Comparison of ENCODE assay signal across 8 cellular contexts in genomic region chr12:70367268-70368141, GRCh38. TPM values are rescaled to one million over a fixed set of nuclear protein-coding genes. Genes with fewer than 3 reads are reported as not detected.
A peak's percentile ranks its signal among the peaks of the same experiment; 100 is the strongest.
DNase-seq lines count a peak whose midpoint lies in the region; ATAC-seq, FAIRE-seq and TF ChIP-seq lines count a peak whose summit lies in the region.

No MANE protein-coding gene starts in this region.

- H3K4me3 ChIP-seq in ascending aorta (peak overlapping the region; percentile 76 to 91), kidney (ENCODE audit: low read length in 2 of 2) (peak overlapping the region; percentile 85 to 95), stomach smooth muscle (ENCODE audit: low read length in 2 of 2) (peak overlapping the region; percentile 71 to 80)

- no peaks in the 10 kb centered on the region for H3K36me3 ChIP-seq in ascending aorta
- H3K36me3 ChIP-seq in kidney (ENCODE audit: control insufficient read depth in 1 of 2, insufficient read depth in 2 of 2, low read length in 2 of 2): no peaks in the 10 kb centered on the region
- no peaks in the 10 kb centered on the region for H3K36me3 ChIP-seq in stomach smooth muscle (ENCODE audit: control insufficient read depth in 2 of 2, insufficient read depth in 2 of 2, low read length in 2 of 2)

- no peaks in the 10 kb centered on the region for H3K9me3 ChIP-seq in ascending aorta
- no peaks in the 10 kb centered on the region for H3K9me3 ChIP-seq in kidney (ENCODE audit: control insufficient read depth in 1 of 2, low read length in 2 of 2)
- H3K9me3 ChIP-seq in stomach smooth muscle (ENCODE audit: control insufficient read depth in 2 of 2, low read length in 2 of 2): no peaks in the 10 kb centered on the region

- DNase-seq in Right ventricle myocardium inferior (ENCODE audit: missing footprints): no peak
- no peak for DNase-seq in cardiac septum (ENCODE audit: low spot score)
- no peak for DNase-seq in ascending aorta (ENCODE audit: low spot score in 2 of 2)
- no peak for DNase-seq in kidney
- no peak for DNase-seq in NCI-H1092 (lab: John Stamatoyannopoulos, UW)
- DNase-seq in activated CD4-positive, alpha-beta T cell treated with anti-CD3 and anti-CD28 coated beads, Interleukin-2, amount 50 U/mL, for 1 hour: no peak
- DNase-seq in GOT3 (lab: John Stamatoyannopoulos, UW): no peak

- peak; percentile 7 for ATAC-seq in Right ventricle myocardium inferior

- no peak for TF ChIP-seq CTCF in ascending aorta (IDR thresholded peaks at IDR 0.05)
- no peak for TF ChIP-seq CTCF in kidney (IDR thresholded peaks at IDR 0.05; ENCODE audit: borderline replicate concordance, extremely low read depth, insufficient read depth)

- intact Hi-C loops in Right ventricle myocardium inferior (cut with DNase I) (loop anchor here (10.0 kb wide), 2 partner anchors 123 to 207 kb away; partner anchors contain the start of gene CNOT2), cardiac septum (cut with DNase I) (loop anchor here (5.0 to 10.0 kb wide), 3 partner anchors 125 to 460 kb away; partner anchors contain the start of gene CNOT2), ascending aorta (cut with DNase I) (loop anchor here (5.0 to 10.0 kb wide), 2 partner anchors 125 to 323 kb away; partner anchors contain the start of gene CNOT2), kidney (cut with DNase I) (no loop called here)

- H3K4me1 ChIP-seq in ascending aorta (peaks cover 3 to 6% of the 10 kb centered on the region in 2 donors), kidney (ENCODE audit: control insufficient read depth in 1 of 2, insufficient read depth in 1 of 2, low read depth in 1 of 2, low read length in 2 of 2) (peaks cover 0 to 7% of the 10 kb centered on the region in 2 donors), stomach smooth muscle (ENCODE audit: control insufficient read depth, insufficient read depth, low read length) (peaks cover 10% of the 10 kb centered on the region)

- H3K9ac ChIP-seq in kidney (ENCODE audit: low read length in 2 of 2): peak overlapping the region; percentile 28 to 29
- H3K9ac ChIP-seq in stomach smooth muscle (ENCODE audit: low read length in 2 of 2): peak overlapping the region; percentile 34 to 43

- H3K27me3 ChIP-seq in ascending aorta (no peaks in the 10 kb centered on the region), stomach smooth muscle (ENCODE audit: control insufficient read depth in 1 of 2, insufficient read depth in 2 of 2, low read length in 2 of 2) (peaks cover 10 to 26% of the 10 kb centered on the region in 2 donors)

- H3K27ac ChIP-seq in ascending aorta (peak overlapping the region; percentile 27 to 33), kidney (ENCODE audit: low read depth in 2 of 2, low read length in 2 of 2) (peak overlapping the region; percentile 20 to 67), stomach smooth muscle (ENCODE audit: low read length) (peak overlapping the region; percentile 32)

- no peak for FAIRE-seq in kidney (lab: Jason Lieb, UNC)

RNA-seq across cellular contexts. Expression of gene KCNMB4, which starts 1.4 kb away (rescaled TPM):
- 1.6 TPM for total RNA-seq in Right ventricle myocardium inferior
- total RNA-seq in cardiac septum: 1.6 TPM
- 3.4 TPM for total RNA-seq in ascending aorta
- total RNA-seq in kidney: 3.9 TPM
- 5.6 TPM for polyA plus RNA-seq in kidney (ENCODE audit: insufficient read depth, low read depth, low replicate concordance)
